1 cellular context compared by ENCODE assay signal in genomic region chr16:22374311-22375116, GRCh38.
A peak's percentile ranks its signal among the peaks of the same experiment; 100 is the strongest.
TF ChIP-seq lines count a peak whose summit lies in the region.

TSS of gene CDR2 (minus strand) at chr16:22374619. CDS start at chr16:22374309, 310 bp downstream.

TF ChIP-seq in K562, 482 proteins besides CTCF, POLR2A, EP300 and RAD21 (continued from another document and continues in another):
- TF ChIP-seq VEZF1 (CRISPR knock-in tag; IDR thresholded peaks at IDR 0.05): peak; percentile 80
- TF ChIP-seq HNRNPL (IDR thresholded peaks at IDR 0.05; ENCODE audit: low read depth, low read length): 0 out of 2 replicates have a peak, but pooled peaks have one; percentile 62
- TF ChIP-seq TCF3 (CRISPR knock-in tag; IDR thresholded peaks at IDR 0.05): no peak
- TF ChIP-seq PRMT5 (CRISPR knock-in tag; IDR thresholded peaks at IDR 0.05): no peak
- TF ChIP-seq, protein P1, sequence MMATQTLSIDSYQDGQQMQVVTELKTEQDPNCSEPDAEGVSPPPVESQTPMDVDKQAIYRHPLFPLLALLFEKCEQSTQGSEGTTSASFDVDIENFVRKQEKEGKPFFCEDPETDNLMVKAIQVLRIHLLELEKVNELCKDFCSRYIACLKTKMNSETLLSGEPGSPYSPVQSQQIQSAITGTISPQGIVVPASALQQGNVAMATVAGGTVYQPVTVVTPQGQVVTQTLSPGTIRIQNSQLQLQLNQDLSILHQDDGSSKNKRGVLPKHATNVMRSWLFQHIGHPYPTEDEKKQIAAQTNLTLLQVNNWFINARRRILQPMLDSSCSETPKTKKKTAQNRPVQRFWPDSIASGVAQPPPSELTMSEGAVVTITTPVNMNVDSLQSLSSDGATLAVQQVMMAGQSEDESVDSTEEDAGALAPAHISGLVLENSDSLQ (IDR thresholded peaks at IDR 0.05): peak; percentile 100
- no peak for TF ChIP-seq HDAC6 (IDR thresholded peaks at IDR 0.05; ENCODE audit: low read depth, low read length)
- TF ChIP-seq, protein P2, sequence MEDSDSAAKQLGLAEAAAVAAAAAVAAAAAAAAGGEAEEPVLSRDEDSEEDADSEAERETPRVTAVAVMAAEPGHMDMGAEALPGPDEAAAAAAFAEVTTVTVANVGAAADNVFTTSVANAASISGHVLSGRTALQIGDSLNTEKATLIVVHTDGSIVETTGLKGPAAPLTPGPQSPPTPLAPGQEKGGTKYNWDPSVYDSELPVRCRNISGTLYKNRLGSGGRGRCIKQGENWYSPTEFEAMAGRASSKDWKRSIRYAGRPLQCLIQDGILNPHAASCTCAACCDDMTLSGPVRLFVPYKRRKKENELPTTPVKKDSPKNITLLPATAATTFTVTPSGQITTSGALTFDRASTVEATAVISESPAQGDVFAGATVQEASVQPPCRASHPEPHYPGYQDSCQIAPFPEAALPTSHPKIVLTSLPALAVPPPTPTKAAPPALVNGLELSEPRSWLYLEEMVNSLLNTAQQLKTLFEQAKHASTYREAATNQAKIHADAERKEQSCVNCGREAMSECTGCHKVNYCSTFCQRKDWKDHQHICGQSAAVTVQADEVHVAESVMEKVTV (CRISPR knock-in tag; IDR thresholded peaks at IDR 0.05): no peak
- no peak for TF ChIP-seq ZNF76 (CRISPR knock-in tag; IDR thresholded peaks at IDR 0.05; ENCODE audit: borderline replicate concordance)
- peak in 1 of 3 experiments; percentile 10 for TF ChIP-seq YY1 (IDR thresholded peaks at IDR 0.05; ENCODE audit: borderline replicate concordance in 1 of 3, control insufficient read depth in 1 of 3, extremely low read depth in 1 of 3, insufficient read depth in 3 of 3, insufficient read length in 1 of 3, insufficient replicate concordance in 2 of 3, low read depth in 1 of 3, low read length in 2 of 3)
- no peak for TF ChIP-seq GTF2B (IDR thresholded peaks at IDR 0.05; ENCODE audit: extremely low read depth, insufficient read length)
- no peak for TF ChIP-seq SLC30A9 (CRISPR knock-in tag; IDR thresholded peaks at IDR 0.05)
- peak; percentile 65; the same call in 1 of the 2 replicates for TF ChIP-seq MTA3 (IDR thresholded peaks at IDR 0.05; ENCODE audit: borderline replicate concordance)
- TF ChIP-seq JUNB (CRISPR knock-in tag; conservative IDR thresholded peaks at IDR 0.05): no peak
- TF ChIP-seq SAP30 (IDR thresholded peaks at IDR 0.05; ENCODE audit: borderline replicate concordance, insufficient read depth, low read depth, low read length, poor library complexity, severe bottlenecking): peak; percentile 1
- no peak for TF ChIP-seq ZFP36 (IDR thresholded peaks at IDR 0.05; ENCODE audit: low read depth, low read length, partially characterized antibody)
- no peak for TF ChIP-seq KAT7 (CRISPR knock-in tag; IDR thresholded peaks at IDR 0.05; ENCODE audit: borderline replicate concordance)
- TF ChIP-seq MAZ (CRISPR knock-in tag; conservative IDR thresholded peaks at IDR 0.05 in 1 of 2, IDR thresholded peaks at IDR 0.05 in 1 of 2): peak in 1 of 2 experiments; percentile 55; a peak in 3 of 4 replicates
- no peak for TF ChIP-seq ZNF165 (CRISPR knock-in tag; IDR thresholded peaks at IDR 0.05; ENCODE audit: borderline replicate concordance)
- peak; percentile 87 for TF ChIP-seq KDM5B (IDR thresholded peaks at IDR 0.05; ENCODE audit: insufficient replicate concordance, low read depth, low read length)
- TF ChIP-seq HDAC1 (IDR thresholded peaks at IDR 0.05): peak in 1 of 2 experiments; percentile 55; a peak in 2 of 4 replicates
- no peak for TF ChIP-seq KHSRP (IDR thresholded peaks at IDR 0.05)
- no peak for TF ChIP-seq BRD9 (IDR thresholded peaks at IDR 0.05; ENCODE audit: low read depth, partially characterized antibody)
- peak; percentile 67; the same call in 1 of the 2 replicates for TF ChIP-seq PHF21A (IDR thresholded peaks at IDR 0.05; ENCODE audit: borderline replicate concordance, low read depth)
- no peak for TF ChIP-seq ZNF764 (CRISPR knock-in tag; IDR thresholded peaks at IDR 0.05; ENCODE audit: low read depth)
- TF ChIP-seq NFYB (IDR thresholded peaks at IDR 0.05; ENCODE audit: extremely low read depth, insufficient read length): peak; percentile 85
- TF ChIP-seq RFX5 (IDR thresholded peaks at IDR 0.05; ENCODE audit: low read depth, low read length): no peak
- TF ChIP-seq, protein P3, sequence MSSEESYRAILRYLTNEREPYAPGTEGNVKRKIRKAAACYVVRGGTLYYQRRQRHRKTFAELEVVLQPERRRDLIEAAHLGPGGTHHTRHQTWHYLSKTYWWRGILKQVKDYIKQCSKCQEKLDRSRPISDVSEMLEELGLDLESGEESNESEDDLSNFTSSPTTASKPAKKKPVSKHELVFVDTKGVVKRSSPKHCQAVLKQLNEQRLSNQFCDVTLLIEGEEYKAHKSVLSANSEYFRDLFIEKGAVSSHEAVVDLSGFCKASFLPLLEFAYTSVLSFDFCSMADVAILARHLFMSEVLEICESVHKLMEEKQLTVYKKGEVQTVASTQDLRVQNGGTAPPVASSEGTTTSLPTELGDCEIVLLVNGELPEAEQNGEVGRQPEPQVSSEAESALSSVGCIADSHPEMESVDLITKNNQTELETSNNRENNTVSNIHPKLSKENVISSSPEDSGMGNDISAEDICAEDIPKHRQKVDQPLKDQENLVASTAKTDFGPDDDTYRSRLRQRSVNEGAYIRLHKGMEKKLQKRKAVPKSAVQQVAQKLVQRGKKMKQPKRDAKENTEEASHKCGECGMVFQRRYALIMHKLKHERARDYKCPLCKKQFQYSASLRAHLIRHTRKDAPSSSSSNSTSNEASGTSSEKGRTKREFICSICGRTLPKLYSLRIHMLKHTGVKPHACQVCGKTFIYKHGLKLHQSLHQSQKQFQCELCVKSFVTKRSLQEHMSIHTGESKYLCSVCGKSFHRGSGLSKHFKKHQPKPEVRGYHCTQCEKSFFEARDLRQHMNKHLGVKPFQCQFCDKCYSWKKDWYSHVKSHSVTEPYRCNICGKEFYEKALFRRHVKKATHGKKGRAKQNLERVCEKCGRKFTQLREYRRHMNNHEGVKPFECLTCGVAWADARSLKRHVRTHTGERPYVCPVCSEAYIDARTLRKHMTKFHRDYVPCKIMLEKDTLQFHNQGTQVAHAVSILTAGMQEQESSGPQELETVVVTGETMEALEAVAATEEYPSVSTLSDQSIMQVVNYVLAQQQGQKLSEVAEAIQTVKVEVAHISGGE (CRISPR knock-in tag; IDR thresholded peaks at IDR 0.05): peak in 2 of 3 experiments; percentile 34 to 46; a peak in 2 of 6 replicates
- no peak for TF ChIP-seq CREB5 (CRISPR knock-in tag; IDR thresholded peaks at IDR 0.05)
- no peak for TF ChIP-seq SMC3 (conservative IDR thresholded peaks at IDR 0.05; ENCODE audit: insufficient read depth, low read depth, low read length)
- TF ChIP-seq U2AF1 (optimal IDR thresholded peaks at IDR 0.05; ENCODE audit: low read depth, low read length): peak; percentile 17
- TF ChIP-seq RUNX1 (IDR thresholded peaks at IDR 0.05; ENCODE audit: low read depth): no peak
- TF ChIP-seq NR0B1 (IDR thresholded peaks at IDR 0.05; ENCODE audit: partially characterized antibody): no peak
- TF ChIP-seq RBBP5 (IDR thresholded peaks at IDR 0.05; ENCODE audit: borderline replicate concordance, insufficient read depth, low read length, poor library complexity, severe bottlenecking): peak; percentile 77
- no peak; the same call in 1 of the 2 replicates for TF ChIP-seq HDAC8 (tag; IDR thresholded peaks at IDR 0.05)
- TF ChIP-seq ZKSCAN8 (CRISPR knock-in tag; IDR thresholded peaks at IDR 0.05): no peak
- no peak for TF ChIP-seq ZNF143 (CRISPR knock-in tag; IDR thresholded peaks at IDR 0.05)
- TF ChIP-seq CBX5 (IDR thresholded peaks at IDR 0.05; ENCODE audit: borderline replicate concordance, low read depth): no peak
- TF ChIP-seq RB1 (IDR thresholded peaks at IDR 0.05; ENCODE audit: low read depth): peak; percentile 96
- TF ChIP-seq ZBTB9 (CRISPR knock-in tag; IDR thresholded peaks at IDR 0.05): no peak
- 0 out of 2 replicates have a peak, but pooled peaks have one; percentile 14 for TF ChIP-seq MYNN (IDR thresholded peaks at IDR 0.05)
- TF ChIP-seq MYNN (CRISPR knock-in tag; IDR thresholded peaks at IDR 0.05): no peak
- TF ChIP-seq KAT8 (IDR thresholded peaks at IDR 0.05; ENCODE audit: low read depth): no peak
- TF ChIP-seq NFIX (CRISPR knock-in tag; IDR thresholded peaks at IDR 0.05; ENCODE audit: low read depth): no peak
- TF ChIP-seq TBP (optimal IDR thresholded peaks at IDR 0.05; ENCODE audit: low read depth, low read length): peak; percentile 91
- TF ChIP-seq, protein P4, sequence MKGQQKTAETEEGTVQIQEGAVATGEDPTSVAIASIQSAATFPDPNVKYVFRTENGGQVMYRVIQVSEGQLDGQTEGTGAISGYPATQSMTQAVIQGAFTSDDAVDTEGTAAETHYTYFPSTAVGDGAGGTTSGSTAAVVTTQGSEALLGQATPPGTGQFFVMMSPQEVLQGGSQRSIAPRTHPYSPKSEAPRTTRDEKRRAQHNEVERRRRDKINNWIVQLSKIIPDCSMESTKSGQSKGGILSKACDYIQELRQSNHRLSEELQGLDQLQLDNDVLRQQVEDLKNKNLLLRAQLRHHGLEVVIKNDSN (CRISPR knock-in tag; IDR thresholded peaks at IDR 0.05): no peak
- no peak for TF ChIP-seq ZC3H11A (IDR thresholded peaks at IDR 0.05; ENCODE audit: low read depth, low read length)
- TF ChIP-seq ZBTB7A (IDR thresholded peaks at IDR 0.05; ENCODE audit: borderline replicate concordance, control insufficient read depth, low read depth, low read length): peak; percentile 63; the same call in 1 of the 2 replicates
- TF ChIP-seq FOXK2 (conservative IDR thresholded peaks at IDR 0.05 in 1 of 2, IDR thresholded peaks at IDR 0.05 in 1 of 2; ENCODE audit: low read depth in 2 of 2): peak; percentile 79 to 82
- peak; percentile 85 for TF ChIP-seq MYBL2 (IDR thresholded peaks at IDR 0.05; ENCODE audit: low read depth)
- TF ChIP-seq MYBL2 (CRISPR knock-in tag; IDR thresholded peaks at IDR 0.05; ENCODE audit: borderline replicate concordance): no peak
- TF ChIP-seq CSDE1 (IDR thresholded peaks at IDR 0.05): no peak
- peak; percentile 19; the same call in 1 of the 2 replicates for TF ChIP-seq KDM2B (CRISPR knock-in tag; IDR thresholded peaks at IDR 0.05)
- TF ChIP-seq FOS (IDR thresholded peaks at IDR 0.05; ENCODE audit: extremely low read depth, insufficient read length): peak; percentile 98
